20 cellular contexts compared by ENCODE assay signal in genomic region chr22:19895160-19895849, GRCh38.
"Had no signal": no experiment of that assay in that cellular context is flagged by ENCODE, and none has a peak within 500 bp of the region (broad histone marks: within the 10 kb centered on the region; RNA-seq: fewer than 3 reads in every experiment).

No MANE protein-coding gene starts in this region.

- H3K27ac ChIP-seq: body of pancreas, coronary artery, esophagus muscularis mucosa, hepatocyte, left lung, tibial artery, vagina had no signal

- H3K36me3 Mint-ChIP-seq: natural killer cell treated with Interleukin-12 subunit alpha and Interleukin-12 subunit beta and Interleukin-15 and Interleukin-18, amount 100 ng/mL, for 72 hours had no signal

- ATAC-seq: body of pancreas; left lung; natural killer cell treated with Interleukin-12 subunit alpha and Interleukin-12 subunit beta and Interleukin-15 and Interleukin-18, amount 100 ng/mL, for 72 hours; stimulated activated naive B cell treated with anti-CD40 and anti-IgM and Interleukin-4, amounts not matched to agents 10 μg/mL and 1 μg/mL and 100 μg/mL, for 72 hours had no signal

- H3K4me2 ChIP-seq: hepatocyte had no signal

- H3K4me1 ChIP-seq: body of pancreas had no signal

- DNase-seq: activated CD4-positive, alpha-beta memory T cell treated with anti-CD3 and anti-CD28 coated beads, Interleukin-2, amount 10 ng/mL, durations not matched to agents 7 days and 5 days; activated naive CD4-positive, alpha-beta T cell treated with anti-CD3 and anti-CD28 coated beads for 36 hours; amygdala; body of pancreas; central memory CD4-positive, alpha-beta T cell; islet precursor cell; nucleus accumbens; posterior cingulate gyrus; retina; stimulated activated CD4-positive, alpha-beta T cell treated with anti-CD3 and anti-CD28 coated beads, Interleukin-4, amount 100 ng/mL, for 1 hour; stimulated activated naive B cell treated with anti-CD40 and anti-IgM and Interleukin-4, amounts not matched to agents 10 μg/mL and 1 μg/mL and 100 μg/mL, for 72 hours; SW 1271; T1000; tibial artery had no signal

- H3K4me3 Mint-ChIP-seq: activated CD4-positive, alpha-beta memory T cell treated with anti-CD3 and anti-CD28 coated beads, Interleukin-2, amount 10 ng/mL, durations not matched to agents 7 days and 5 days; activated naive CD4-positive, alpha-beta T cell treated with anti-CD3 and anti-CD28 coated beads for 36 hours; natural killer cell treated with Interleukin-12 subunit alpha and Interleukin-12 subunit beta and Interleukin-15 and Interleukin-18, amount 100 ng/mL, for 72 hours; stimulated activated naive B cell treated with anti-CD40 and anti-IgM and Interleukin-4, amounts not matched to agents 10 μg/mL and 1 μg/mL and 100 μg/mL, for 72 hours had no signal

- H3K79me2 ChIP-seq: hepatocyte had no signal

- H3K9me3 Mint-ChIP-seq: activated CD4-positive, alpha-beta memory T cell treated with anti-CD3 and anti-CD28 coated beads, Interleukin-2, amount 10 ng/mL, durations not matched to agents 7 days and 5 days; activated naive CD4-positive, alpha-beta T cell treated with anti-CD3 and anti-CD28 coated beads for 36 hours; natural killer cell treated with Interleukin-12 subunit alpha and Interleukin-12 subunit beta and Interleukin-15 and Interleukin-18, amount 100 ng/mL, for 72 hours; stimulated activated naive B cell treated with anti-CD40 and anti-IgM and Interleukin-4, amounts not matched to agents 10 μg/mL and 1 μg/mL and 100 μg/mL, for 72 hours had no signal

- H3K27ac Mint-ChIP-seq: activated CD4-positive, alpha-beta memory T cell treated with anti-CD3 and anti-CD28 coated beads, Interleukin-2, amount 10 ng/mL, durations not matched to agents 7 days and 5 days; natural killer cell treated with Interleukin-12 subunit alpha and Interleukin-12 subunit beta and Interleukin-15 and Interleukin-18, amount 100 ng/mL, for 72 hours; stimulated activated naive B cell treated with anti-CD40 and anti-IgM and Interleukin-4, amounts not matched to agents 10 μg/mL and 1 μg/mL and 100 μg/mL, for 72 hours had no signal

- H3K9me3 ChIP-seq: body of pancreas, esophagus muscularis mucosa, left lung, tibial artery, vagina had no signal

- H3K4me3 ChIP-seq: body of pancreas, coronary artery, esophagus muscularis mucosa, hepatocyte, left lung, tibial artery, vagina had no signal

- H2AFZ ChIP-seq: hepatocyte had no signal

- H3K27me3 Mint-ChIP-seq: activated CD4-positive, alpha-beta memory T cell treated with anti-CD3 and anti-CD28 coated beads, Interleukin-2, amount 10 ng/mL, durations not matched to agents 7 days and 5 days; natural killer cell treated with Interleukin-12 subunit alpha and Interleukin-12 subunit beta and Interleukin-15 and Interleukin-18, amount 100 ng/mL, for 72 hours; stimulated activated naive B cell treated with anti-CD40 and anti-IgM and Interleukin-4, amounts not matched to agents 10 μg/mL and 1 μg/mL and 100 μg/mL, for 72 hours had no signal

- H3K27me3 ChIP-seq: body of pancreas, esophagus muscularis mucosa, hepatocyte, left lung, tibial artery, vagina had no signal
